ENCODE assay signal across 18 cellular contexts in the genomic region with DNA sequence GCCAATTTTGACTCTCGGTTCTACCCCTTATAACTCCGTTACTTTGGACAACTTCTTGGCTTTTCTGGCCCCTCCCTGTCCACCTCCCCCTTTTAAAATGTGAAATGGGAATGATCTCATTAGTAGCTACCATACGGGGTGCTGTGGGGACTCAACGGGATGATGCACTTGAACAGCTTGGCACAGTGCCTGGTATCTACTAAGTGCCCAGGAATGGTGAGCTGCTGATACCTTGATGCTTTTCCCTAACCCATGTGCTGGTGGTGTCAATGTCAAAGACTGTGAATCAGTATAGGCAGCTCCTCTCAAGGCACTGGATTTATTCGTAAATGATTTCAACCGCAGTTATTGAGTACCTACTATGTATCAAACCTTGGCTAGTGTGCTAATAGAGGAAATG.
DNase-seq lines count a peak whose midpoint lies in the region; ATAC-seq and TF ChIP-seq lines count a peak whose summit lies in the region.
"Had no signal": no experiment of that assay in that cellular context is flagged by ENCODE, and none has a peak within 500 bp of the region (broad histone marks: within the 10 kb centered on the region; RNA-seq: fewer than 3 reads in every experiment).

No MANE protein-coding gene starts in this region.

- no peak overlapping the region for H2AFZ ChIP-seq in mammary epithelial cell (ENCODE audit: low read depth, low read length)
- no peak overlapping the region for H2AFZ ChIP-seq in SK-N-SH (ENCODE audit: low read depth)

- H3K4me3 Mint-ChIP-seq in natural killer cell = no peak overlapping the region
- H3K4me3 Mint-ChIP-seq in natural killer cell treated with Interleukin-12 subunit alpha and Interleukin-12 subunit beta and Interleukin-15 and Interleukin-18, amount 100 ng/mL, for 72 hours = no peak overlapping the region
- H3K4me3 Mint-ChIP-seq: activated B cell treated with CpG ODN at 0.5 μM for 24 hours; stimulated activated naive CD8-positive, alpha-beta T cell treated with anti-CD3 and anti-CD28 coated beads, Interleukin-15, Interleukin-2, amounts not matched to agents 100 ng/mL and 50 ng/mL, for 24 hours; T-cell had no signal

- BruUV-seq in mammary epithelial cell (replicated peaks; lab: Mats Ljungman, UMichigan) = no TSS peak

- no peaks in the 10 kb centered on the region for H3K9me3 ChIP-seq in mammary epithelial cell (replicated peaks; ENCODE audit: insufficient read depth, low read length)
- 0 out of 2 replicates have a peak, but pooled peaks cover 6% of the 10 kb centered on the region for H3K9me3 ChIP-seq in SK-N-SH
- no peaks in the 10 kb centered on the region for H3K9me3 ChIP-seq in HAP-1
- H3K9me3 ChIP-seq: vagina had no signal

- H3K36me3 Mint-ChIP-seq in natural killer cell = peaks cover 29% of the 10 kb centered on the region
- H3K36me3 Mint-ChIP-seq in natural killer cell treated with Interleukin-12 subunit alpha and Interleukin-12 subunit beta and Interleukin-15 and Interleukin-18, amount 100 ng/mL, for 72 hours = peaks cover 11% of the 10 kb centered on the region
- H3K36me3 Mint-ChIP-seq: T-cell had no signal

- dilution Hi-C loops in mammary epithelial cell (cut with HindIII; ENCODE audit: low sequenced_read_pairs) = no loop called here

- no peaks in the 10 kb centered on the region for H3K27me3 Mint-ChIP-seq in natural killer cell (ENCODE audit: low read depth in 2 of 2)
- H3K27me3 Mint-ChIP-seq in natural killer cell treated with Interleukin-12 subunit alpha and Interleukin-12 subunit beta and Interleukin-15 and Interleukin-18, amount 100 ng/mL, for 72 hours = no peaks in the 10 kb centered on the region
- H3K27me3 Mint-ChIP-seq: stimulated activated naive CD8-positive, alpha-beta T cell treated with anti-CD3 and anti-CD28 coated beads, Interleukin-15, Interleukin-2, amounts not matched to agents 100 ng/mL and 50 ng/mL, for 24 hours had no signal

- in situ Hi-C loops in mammary epithelial cell (cut with MboI; ENCODE audit: low sequenced_read_pairs in 2 of 2) = no loop called here
- in situ Hi-C loops in HAP-1 (cut with MboI; ENCODE audit: low sequenced_read_pairs) = no loop called here

- DNase-seq in natural killer cell = no peak
- no peak for DNase-seq in natural killer cell treated with Interleukin-12 subunit alpha and Interleukin-12 subunit beta and Interleukin-15 and Interleukin-18, amount 100 ng/mL, for 72 hours (ENCODE audit: low spot score)
- DNase-seq in NCI-H2029 (lab: John Stamatoyannopoulos, UW) = peak; percentile 17
- DNase-seq in mammary epithelial cell = peak; percentile 68
- no peak for DNase-seq in SK-N-SH
- DNase-seq in effector CD4-positive, alpha-beta T cell = no peak
- DNase-seq in HAP-1 (ENCODE audit: low spot score in 2 of 2) = no peak
- DNase-seq: activated B cell treated with CpG ODN at 0.5 μM for 24 hours; activated naive CD4-positive, alpha-beta T cell; brain microvascular endothelial cell; DMS153; foreskin fibroblast; NCI-H2081 treated with DMSO at 0.1 percent for 48 hours; T-cell had no signal

- no peak for TF ChIP-seq CTCF in natural killer cell (IDR thresholded peaks at IDR 0.05)
- TF ChIP-seq CTCF in mammary epithelial cell (conservative IDR thresholded peaks at IDR 0.05 in 1 of 2, IDR thresholded peaks at IDR 0.05 in 1 of 2; ENCODE audit: extremely low read depth in 1 of 2, insufficient read depth in 1 of 2, low read depth in 1 of 2, low read length in 2 of 2) = no peak
- TF ChIP-seq CTCF in SK-N-SH (IDR thresholded peaks at IDR 0.05) = no peak

- H3K9ac ChIP-seq in mammary epithelial cell (ENCODE audit: insufficient read depth, low read length) (no peak overlapping the region), SK-N-SH (no peak overlapping the region)

- peaks cover 27 to 32% of the 10 kb centered on the region in 2 donors for H3K4me1 Mint-ChIP-seq in natural killer cell
- peaks cover 10 to 23% of the 10 kb centered on the region in 2 donors for H3K4me1 Mint-ChIP-seq in natural killer cell treated with Interleukin-12 subunit alpha and Interleukin-12 subunit beta and Interleukin-15 and Interleukin-18, amount 100 ng/mL, for 72 hours (ENCODE audit: low read depth in 2 of 2)
- H3K4me1 Mint-ChIP-seq: activated B cell treated with CpG ODN at 0.5 μM for 24 hours, T-cell had no signal

- no peak for ATAC-seq in natural killer cell
- ATAC-seq in natural killer cell treated with Interleukin-12 subunit alpha and Interleukin-12 subunit beta and Interleukin-15 and Interleukin-18, amount 100 ng/mL, for 72 hours = no peak
- no peak for ATAC-seq in HG03045 (IDR thresholded peaks at IDR 0.05; ENCODE audit: unreplicated experiment)
- ATAC-seq: T-cell had no signal

- H3K27ac ChIP-seq in mammary epithelial cell (ENCODE audit: insufficient read depth, low read depth, low read length) (no peak overlapping the region), SK-N-SH (ENCODE audit: low read depth in 2 of 2, low read length in 1 of 2) (no peak overlapping the region)
- H3K27ac ChIP-seq: brain microvascular endothelial cell, vagina had no signal

- H3K4me1 ChIP-seq in mammary epithelial cell (ENCODE audit: insufficient read depth, low read length) (no peaks in the 10 kb centered on the region), SK-N-SH (ENCODE audit: control insufficient read depth in 1 of 2, insufficient read depth in 2 of 2, low read depth in 1 of 2, low read length in 1 of 2) (no peaks in the 10 kb centered on the region), HAP-1 (no peaks in the 10 kb centered on the region)
- H3K4me1 ChIP-seq: vagina had no signal

- 62% methylated on average over 6 of the region's 6 CpGs for WGBS in mammary epithelial cell (ENCODE audit: low coverage, missing lambda C conversion rate)
- WGBS in SK-N-SH (ENCODE audit: low lambda C conversion rate) = 67% methylated on average over 6 of the region's 6 CpGs

- no peaks in the 10 kb centered on the region for H3F3A ChIP-seq in SK-N-SH (replicated peaks; ENCODE audit: insufficient read depth)

- no peaks in the 10 kb centered on the region for H3K9me2 ChIP-seq in SK-N-SH

- no peaks in the 10 kb centered on the region for H3K79me2 ChIP-seq in mammary epithelial cell (ENCODE audit: insufficient read depth, low read length)
- no peaks in the 10 kb centered on the region for H3K79me2 ChIP-seq in SK-N-SH (ENCODE audit: insufficient read depth)

- TF ChIP-seq RAD21 in SK-N-SH (IDR thresholded peaks at IDR 0.05; ENCODE audit: low read length) = no peak

- H3K4me2 ChIP-seq in mammary epithelial cell (ENCODE audit: insufficient read depth, low read depth, low read length) = no peak overlapping the region
- H3K4me2 ChIP-seq in SK-N-SH = no peak overlapping the region
- H3K4me2 ChIP-seq: smooth muscle cell had no signal

- POLR2A ChIA-PET in SK-N-SH (lab: Yijun Ruan, JAX) = no interaction called here

- H4K20me1 ChIP-seq in mammary epithelial cell (ENCODE audit: insufficient read depth, low read length) = no peaks in the 10 kb centered on the region
- no peaks in the 10 kb centered on the region for H4K20me1 ChIP-seq in SK-N-SH (ENCODE audit: insufficient read depth)

- H3K27me3 ChIP-seq in mammary epithelial cell (ENCODE audit: insufficient read depth, low read length) (no peaks in the 10 kb centered on the region), SK-N-SH (ENCODE audit: insufficient read depth) (no peaks in the 10 kb centered on the region), HAP-1 (ENCODE audit: low read depth) (no peaks in the 10 kb centered on the region)
- H3K27me3 ChIP-seq: brain microvascular endothelial cell, vagina had no signal

- no peaks in the 10 kb centered on the region for H3K9me3 Mint-ChIP-seq in natural killer cell
- peaks cover 3% of the 10 kb centered on the region for H3K9me3 Mint-ChIP-seq in natural killer cell treated with Interleukin-12 subunit alpha and Interleukin-12 subunit beta and Interleukin-15 and Interleukin-18, amount 100 ng/mL, for 72 hours
- H3K9me3 Mint-ChIP-seq: activated B cell treated with CpG ODN at 0.5 μM for 24 hours, T-cell had no signal

- peak overlapping the region; percentile 23 to 24 for H3K27ac Mint-ChIP-seq in natural killer cell
- H3K27ac Mint-ChIP-seq in natural killer cell treated with Interleukin-12 subunit alpha and Interleukin-12 subunit beta and Interleukin-15 and Interleukin-18, amount 100 ng/mL, for 72 hours = peak overlapping the region in 1 of 2 donors; percentile 17
- H3K27ac Mint-ChIP-seq: activated B cell treated with CpG ODN at 0.5 μM for 24 hours; stimulated activated naive CD8-positive, alpha-beta T cell treated with anti-CD3 and anti-CD28 coated beads, Interleukin-15, Interleukin-2, amounts not matched to agents 100 ng/mL and 50 ng/mL, for 24 hours; T-cell had no signal

- intact Hi-C loops in natural killer cell (cut with micrococcal nuclease) (no loop called here), mammary epithelial cell (cut with micrococcal nuclease) (no loop called here)

- H3K36me3 ChIP-seq in mammary epithelial cell (ENCODE audit: insufficient read depth, low read length) (no peaks in the 10 kb centered on the region), SK-N-SH (replicated peaks in 1 of 2; ENCODE audit: control insufficient read depth in 1 of 2, insufficient read depth in 2 of 2, low read length in 1 of 2) (no peaks in the 10 kb centered on the region), HAP-1 (replicated peaks) (no peaks in the 10 kb centered on the region)
- H3K36me3 ChIP-seq: brain microvascular endothelial cell had no signal

- no peak overlapping the region for H3K4me3 ChIP-seq in mammary epithelial cell (replicated peaks in 1 of 3; ENCODE audit: insufficient read depth in 1 of 3, low read depth in 2 of 3, low read length in 3 of 3)
- H3K4me3 ChIP-seq in SK-N-SH (ENCODE audit: low read depth in 2 of 2, low read length in 1 of 2) = no peak overlapping the region
- no peak overlapping the region for H3K4me3 ChIP-seq in HAP-1
- H3K4me3 ChIP-seq: smooth muscle cell, vagina had no signal

- CTCF ChIA-PET in mammary epithelial cell (lab: Charles Lee; ENCODE audit: low non-redundant PET) = no interaction called here
- CTCF ChIA-PET in SK-N-SH (lab: Yijun Ruan, JAX) = no interaction called here

- no peak for TF ChIP-seq EP300 in SK-N-SH (IDR thresholded peaks at IDR 0.05; ENCODE audit: borderline replicate concordance in 1 of 2, low read depth in 1 of 2, low read length in 1 of 2)

TF ChIP-seq in SK-N-SH, 30 proteins besides CTCF, POLR2A, EP300 and RAD21 (continues in another document):
- TF ChIP-seq GATA2 (CRISPR knock-in tag; IDR thresholded peaks at IDR 0.05) (no peak), ELF1 (IDR thresholded peaks at IDR 0.05) (no peak), TEAD4 (IDR thresholded peaks at IDR 0.05; ENCODE audit: borderline replicate concordance, insufficient read depth) (no peak), EZH2phosphoT487 (IDR thresholded peaks at IDR 0.05; ENCODE audit: borderline replicate concordance, low read depth) (no peak), NFIC (IDR thresholded peaks at IDR 0.05; ENCODE audit: borderline replicate concordance) (no peak), TCF12 (IDR thresholded peaks at IDR 0.05) (no peak)

Comparison
In these comparisons a context has a peak if more than half of its experiments do, and no peak if none do; other contexts are left out.
1. DNase-seq: peak in NCI-H2029 (single experiment) and mammary epithelial cell (single experiment); none in natural killer cell (single experiment), natural killer cell treated with Interleukin-12 subunit alpha and Interleukin-12 subunit beta and Interleukin-15 and Interleukin-18, amount 100 ng/mL, for 72 hours (single experiment), SK-N-SH (single experiment), effector CD4-positive, alpha-beta T cell (single experiment) and HAP-1 (0 of 2).